9 cellular contexts compared by ENCODE assay signal in genomic region chr11:27213232-27213660, GRCh38.
DNase-seq lines count a peak whose midpoint lies in the region; ATAC-seq, FAIRE-seq and TF ChIP-seq lines count a peak whose summit lies in the region.
"Had no signal": no experiment of that assay in that cellular context is flagged by ENCODE, and none has a peak within 500 bp of the region (broad histone marks: within the 10 kb centered on the region; RNA-seq: fewer than 3 reads in every experiment).

No MANE protein-coding gene starts in this region.

- no peaks in the 10 kb centered on the region for H3K9me3 Mint-ChIP-seq in activated T-cell treated with anti-CD3 and anti-CD28 coated beads, Interleukin-2, amount 50 U/mL, for 24 hours
- H3K9me3 Mint-ChIP-seq: CD8-positive, alpha-beta T cell had no signal

- peak; percentile 99 for FAIRE-seq in A204.1 (lab: Jason Lieb, UNC)

- DNase-seq in adrenal gland (peak in 2 of 7 donors; percentile 18 to 21), right cardiac atrium (no peak), NCI-H1105 (lab: John Stamatoyannopoulos, UW) (no peak), lower leg skin (ENCODE audit: low spot score in 2 of 2) (no peak), activated gamma-delta T cell (lab: John Stamatoyannopoulos, UW) (no peak)
- DNase-seq in activated T-cell treated with anti-CD3 and anti-CD28 coated beads, Interleukin-2, amount 50 U/mL, for 24 hours: no peak
- DNase-seq: CD8-positive, alpha-beta T cell had no signal

- H3K4me1 Mint-ChIP-seq in activated T-cell treated with anti-CD3 and anti-CD28 coated beads, Interleukin-2, amount 50 U/mL, for 24 hours (ENCODE audit: low read depth): no peaks in the 10 kb centered on the region

- intact Hi-C loops in adrenal gland (cut with DNase I) (no loop called here), right cardiac atrium (cut with DNase I) (no loop called here), lower leg skin (cut with DNase I; ENCODE audit: low total_unique reads) (no loop called here)

- H3K9me3 ChIP-seq in adrenal gland (replicated peaks in 1 of 3): no peaks in the 10 kb centered on the region
- H3K9me3 ChIP-seq in right cardiac atrium (ENCODE audit: control insufficient read depth, low read length): peaks cover 2% of the 10 kb centered on the region

- H3K36me3 ChIP-seq in adrenal gland (replicated peaks in 1 of 2): no peaks in the 10 kb centered on the region

- no peak overlapping the region for H3K27ac Mint-ChIP-seq in activated T-cell treated with anti-CD3 and anti-CD28 coated beads, Interleukin-2, amount 50 U/mL, for 24 hours
- H3K27ac Mint-ChIP-seq: CD8-positive, alpha-beta T cell had no signal

- H3K4me3 ChIP-seq in adrenal gland (no peak overlapping the region), right cardiac atrium (ENCODE audit: low read length) (no peak overlapping the region), lower leg skin (ENCODE audit: low read depth, poor library complexity, severe bottlenecking) (no peak overlapping the region)

- H3K4me1 ChIP-seq in adrenal gland (replicated peaks in 1 of 2) (peaks cover 47 to 62% of the 10 kb centered on the region in 2 donors), right cardiac atrium (ENCODE audit: control insufficient read depth, insufficient read depth, low read length) (peaks cover 19% of the 10 kb centered on the region)

- H3K27me3 Mint-ChIP-seq in activated T-cell treated with anti-CD3 and anti-CD28 coated beads, Interleukin-2, amount 50 U/mL, for 24 hours: peaks cover 25% of the 10 kb centered on the region

- no peaks in the 10 kb centered on the region for H3K36me3 Mint-ChIP-seq in activated T-cell treated with anti-CD3 and anti-CD28 coated beads, Interleukin-2, amount 50 U/mL, for 24 hours (ENCODE audit: low read depth)
- H3K36me3 Mint-ChIP-seq: CD8-positive, alpha-beta T cell had no signal

- ATAC-seq in HG02678 (IDR thresholded peaks at IDR 0.05; ENCODE audit: unreplicated experiment): peak; percentile 40
- ATAC-seq in right cardiac atrium: peak; percentile 46 to 69
- ATAC-seq: CD8-positive, alpha-beta T cell had no signal

- TF ChIP-seq CTCF in adrenal gland (IDR thresholded peaks at IDR 0.05) (no peak), lower leg skin (IDR thresholded peaks at IDR 0.05) (no peak)

- 14 to 16% (median 15%) methylated on average over 4 of the region's 4 CpGs for WGBS in adrenal gland, 4 donors
- 16% methylated on average over 4 of the region's 4 CpGs for WGBS in right cardiac atrium
- WGBS in lower leg skin, 2 donors: 9 to 18% methylated on average over 4 of the region's 4 CpGs

- peak in 1 of 2 donors; percentile 66 for TF ChIP-seq POLR2A in adrenal gland (IDR thresholded peaks at IDR 0.05)
- TF ChIP-seq POLR2A in lower leg skin (IDR thresholded peaks at IDR 0.05): no peak

- H3K27ac ChIP-seq in adrenal gland: peak overlapping the region; percentile 8 to 79 (median 62)
- peak overlapping the region; percentile 39 for H3K27ac ChIP-seq in right cardiac atrium (ENCODE audit: low read length)

- H3K4me3 Mint-ChIP-seq in activated T-cell treated with anti-CD3 and anti-CD28 coated beads, Interleukin-2, amount 50 U/mL, for 24 hours: no peak overlapping the region
- H3K4me3 Mint-ChIP-seq: CD8-positive, alpha-beta T cell had no signal

- H3K27me3 ChIP-seq in adrenal gland (no peaks in the 10 kb centered on the region), right cardiac atrium (ENCODE audit: control insufficient read depth, insufficient read depth) (no peaks in the 10 kb centered on the region)
